Comparison of ENCODE assay signal across 2 cellular contexts in the genomic region with DNA sequence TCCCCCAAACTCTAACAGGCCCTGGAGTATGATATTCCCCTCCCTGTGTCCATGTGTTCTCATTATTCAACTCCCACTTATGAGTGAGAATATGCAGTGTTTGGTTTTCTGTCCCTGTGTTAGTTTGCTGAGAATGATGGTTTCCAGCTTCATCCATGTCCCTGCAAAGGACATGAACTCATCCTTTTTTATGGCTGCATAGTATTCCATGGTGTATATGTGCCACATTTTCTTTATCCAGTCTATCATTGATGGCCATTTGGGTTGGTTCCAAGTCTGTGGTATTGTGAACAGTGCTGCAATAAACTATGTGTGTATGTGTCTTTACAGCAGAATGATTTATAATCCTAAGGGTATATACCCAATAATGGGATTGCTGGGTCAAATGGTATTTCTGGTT.
DNase-seq lines count a peak whose midpoint lies in the region; ATAC-seq, FAIRE-seq and TF ChIP-seq lines count a peak whose summit lies in the region.
"Not testable (repeated sequence)": the region's sequence is repeated elsewhere in the genome, so short reads cannot be mapped to it uniquely, and the experiment has no call there.

No MANE protein-coding gene starts in this region.

- H3K27me3 ChIP-seq in K562 (ENCODE audit: control insufficient read depth in 2 of 2, insufficient read depth in 2 of 2, low read length in 2 of 2), result not testable (repeated sequence)

- not testable (repeated sequence) for H3K27ac ChIP-seq in HEK293 (ENCODE audit: extremely low read depth, low read depth, low read length); K562 (ENCODE audit: extremely low read depth, low read depth, low read length)

- in situ Hi-C loops in K562 (cut with MboI), result not testable (repeated sequence)

- not testable (repeated sequence) for H3K9ac ChIP-seq in K562 (ENCODE audit: insufficient read depth in 1 of 2, low read depth in 2 of 2, low read length in 2 of 2)

- H3K4me3 ChIP-seq in HEK293 (ENCODE audit: low read depth, low read length); K562: not testable (repeated sequence)

- not testable (repeated sequence) for H3K9me1 ChIP-seq in K562 (ENCODE audit: control insufficient read depth, insufficient read depth, low read length)

- not testable (repeated sequence) for TF ChIP-seq RAD21 in K562 (CRISPR knock-in tag; conservative IDR thresholded peaks at IDR 0.05 in 1 of 2, IDR thresholded peaks at IDR 0.05 in 1 of 2)

- not testable (repeated sequence) for H3K36me3 ChIP-seq in HEK293 (ENCODE audit: control insufficient read depth in 2 of 2, insufficient read depth in 1 of 2, low read length in 2 of 2); K562 (ENCODE audit: control insufficient read depth, insufficient read depth, low read length)

- TF ChIP-seq EP300 in K562 (IDR thresholded peaks at IDR 0.05; ENCODE audit: low read length), result not testable (repeated sequence)

- ATAC-seq in K562, result not testable (repeated sequence)

- DNase-seq in K562 (ENCODE audit: extremely low read depth in 1 of 4, low spot score in 3 of 4), result not testable (repeated sequence)

- H4K20me1 ChIP-seq in K562 (replicated peaks; ENCODE audit: control insufficient read depth, insufficient read depth, low read length), result not testable (repeated sequence)

- not testable (repeated sequence) for H3K9me3 ChIP-seq in HEK293 (ENCODE audit: control insufficient read depth, insufficient read depth, low read depth, low read length); K562 (replicated peaks; ENCODE audit: control insufficient read depth, insufficient read depth, low read depth, low read length)

- not testable (repeated sequence) for BruUV-seq in K562 (replicated peaks; lab: Mats Ljungman, UMichigan)

- H2AFZ ChIP-seq in K562 (ENCODE audit: low read depth, low read length), result not testable (repeated sequence)

- not testable (repeated sequence) for H3K4me2 ChIP-seq in K562 (ENCODE audit: insufficient read depth, low read length)

- POLR2A ChIA-PET in HEK293 (lab: Yijun Ruan, JAX); K562 (lab: Yijun Ruan, JAX): not testable (repeated sequence)

- not testable (repeated sequence) for TF ChIP-seq CTCF in HEK293 (tag by site-specific recombination; IDR thresholded peaks at IDR 0.05); K562 (IDR thresholded peaks at IDR 0.05 in 2 of 3, conservative IDR thresholded peaks at IDR 0.05 in 1 of 3; ENCODE audit: insufficient read depth in 2 of 3, low read depth in 1 of 3, low read length in 3 of 3)

- H3K4me1 ChIP-seq in HEK293 (ENCODE audit: control insufficient read depth, insufficient read depth, low read length); K562 (replicated peaks in 1 of 2; ENCODE audit: control insufficient read depth in 2 of 2, insufficient read depth in 2 of 2, low read length in 2 of 2): not testable (repeated sequence)

- H3K79me2 ChIP-seq in K562 (ENCODE audit: control insufficient read depth, insufficient read depth, low read length), result not testable (repeated sequence)

- TF ChIP-seq POLR2A in K562 (conservative IDR thresholded peaks at IDR 0.05), result not testable (repeated sequence)

- FAIRE-seq in K562 (lab: Jason Lieb, UNC), result not testable (repeated sequence)

- CTCF ChIA-PET in HEK293 (lab: Yijun Ruan, JAX); K562 (lab: Yijun Ruan, JAX; ENCODE audit: low intra/inter-chr PET ratio): not testable (repeated sequence)

- intact Hi-C loops in K562 (cut with micrococcal nuclease), result not testable (repeated sequence)

TF ChIP-seq in HEK293, 187 proteins besides CTCF, POLR2A, EP300 and RAD21:
- peak; percentile 72 for TF ChIP-seq ZNF146 (tag by site-specific recombination; IDR thresholded peaks at IDR 0.05)

TF ChIP-seq in K562, 482 proteins besides CTCF, POLR2A, EP300 and RAD21:
- TF ChIP-seq ZNF146 (CRISPR knock-in tag; IDR thresholded peaks at IDR 0.05; ENCODE audit: unreplicated experiment), result peak; percentile 80
- TF ChIP-seq BCOR (IDR thresholded peaks at IDR 0.05), result peak; percentile 64
